22 cellular contexts compared by ENCODE assay signal in genomic region chr10:118904284-118904683, GRCh38.
"Had no signal": no experiment of that assay in that cellular context is flagged by ENCODE, and none has a peak within 500 bp of the region (broad histone marks: within the 10 kb centered on the region; RNA-seq: fewer than 3 reads in every experiment).

No MANE protein-coding gene starts in this region.

- H3K36me3 ChIP-seq: heart left ventricle, neutrophil, right atrium auricular region, sigmoid colon, suprapubic skin, tibial artery, upper lobe of right lung, vagina had no signal

- H3K4me1 ChIP-seq: heart left ventricle, right atrium auricular region, sigmoid colon, suprapubic skin, upper lobe of right lung, vagina had no signal

- H3K4me3 ChIP-seq: dorsolateral prefrontal cortex, heart left ventricle, right atrium auricular region, sigmoid colon, skin epidermis, suprapubic skin, tibial artery, upper lobe of right lung, vagina had no signal

- DNase-seq: cortex of kidney; dorsolateral prefrontal cortex; effector CD8-positive, alpha-beta T cell; heart left ventricle; hippocampal formation; kidney glomerular epithelial cell; mammary epithelial cell; naive thymus-derived CD4-positive, alpha-beta T cell; nephron progenitor cell; posterior cingulate gyrus; sigmoid colon; stimulated activated CD4-positive, alpha-beta T cell treated with anti-CD3 and anti-CD28 coated beads, Interleukin-2, amount 100 ng/mL, for 48 hours; stimulated activated naive CD8-positive, alpha-beta T cell treated with anti-CD3 and anti-CD28 coated beads, Interleukin-15, Interleukin-2, amounts not matched to agents 100 U/mL and 50 U/mL, for 24 hours; tibial artery; upper lobe of right lung had no signal

- ATAC-seq: heart left ventricle; left lobe of liver; naive thymus-derived CD4-positive, alpha-beta T cell; stimulated activated effector memory CD8-positive, alpha-beta T cell treated with anti-CD3 and anti-CD28 coated beads, Interleukin-12 subunit alpha, Interleukin-12 subunit beta, amount 100 ng/mL, for 72 hours; stimulated activated naive CD8-positive, alpha-beta T cell treated with anti-CD3 and anti-CD28 coated beads, Interleukin-15, Interleukin-2, amounts not matched to agents 100 U/mL and 50 U/mL, for 24 hours; upper lobe of right lung had no signal

- H3K27ac ChIP-seq: dorsolateral prefrontal cortex, heart left ventricle, neutrophil, right atrium auricular region, sigmoid colon, skin epidermis, suprapubic skin, tibial artery, upper lobe of right lung, vagina had no signal

- H3K9me3 ChIP-seq: heart left ventricle, neutrophil, right atrium auricular region, sigmoid colon, suprapubic skin, tibial artery, upper lobe of right lung, vagina had no signal

- H3K27me3 ChIP-seq: heart left ventricle, right atrium auricular region, sigmoid colon, upper lobe of right lung, vagina had no signal
